In genomic region chr19:4759388-4760284, GRCh38 we compare ENCODE assay signal across 1 cellular context.
TF ChIP-seq lines count a peak whose summit lies in the region.

No MANE protein-coding gene starts in this region.

TF ChIP-seq in HEK293, 187 proteins besides CTCF, POLR2A, EP300 and RAD21 (continued from another document):
- TF ChIP-seq ZBTB6 (tag by site-specific recombination; IDR thresholded peaks at IDR 0.05) (no peak), KLF16 (tag by site-specific recombination; IDR thresholded peaks at IDR 0.05) (peak; percentile 70; the same call in 1 of the 2 replicates), ZNF510 (tag by site-specific recombination; IDR thresholded peaks at IDR 0.05; ENCODE audit: insufficient replicate concordance) (no peak), ZBTB8A (tag by site-specific recombination; IDR thresholded peaks at IDR 0.05) (0 out of 2 replicates have a peak, but pooled peaks have one; percentile 12), BCL11A (tag by site-specific recombination; IDR thresholded peaks at IDR 0.05; ENCODE audit: low read depth) (no peak), SCRT1 (tag by site-specific recombination; IDR thresholded peaks at IDR 0.05; ENCODE audit: borderline replicate concordance) (peak; percentile 99), ZNF561 (tag by site-specific recombination; IDR thresholded peaks at IDR 0.05; ENCODE audit: borderline replicate concordance) (0 out of 2 replicates have a peak, but pooled peaks have one; percentile 3), ZNF501 (tag by site-specific recombination; IDR thresholded peaks at IDR 0.05) (no peak), ZNF423 (tag by site-specific recombination; IDR thresholded peaks at IDR 0.05) (no peak), ZBTB17 (tag by site-specific recombination; IDR thresholded peaks at IDR 0.05) (no peak), ZNF624 (tag by site-specific recombination; IDR thresholded peaks at IDR 0.05) (no peak), ZNF830 (tag by site-specific recombination; IDR thresholded peaks at IDR 0.05; ENCODE audit: low read depth) (no peak), ZNF112 (tag by site-specific recombination; IDR thresholded peaks at IDR 0.05) (no peak), ZNF621 (tag by site-specific recombination; IDR thresholded peaks at IDR 0.05) (no peak), ZNF777 (tag by site-specific recombination; IDR thresholded peaks at IDR 0.05; ENCODE audit: borderline replicate concordance) (no peak)
- TF ChIP-seq, protein P1, sequence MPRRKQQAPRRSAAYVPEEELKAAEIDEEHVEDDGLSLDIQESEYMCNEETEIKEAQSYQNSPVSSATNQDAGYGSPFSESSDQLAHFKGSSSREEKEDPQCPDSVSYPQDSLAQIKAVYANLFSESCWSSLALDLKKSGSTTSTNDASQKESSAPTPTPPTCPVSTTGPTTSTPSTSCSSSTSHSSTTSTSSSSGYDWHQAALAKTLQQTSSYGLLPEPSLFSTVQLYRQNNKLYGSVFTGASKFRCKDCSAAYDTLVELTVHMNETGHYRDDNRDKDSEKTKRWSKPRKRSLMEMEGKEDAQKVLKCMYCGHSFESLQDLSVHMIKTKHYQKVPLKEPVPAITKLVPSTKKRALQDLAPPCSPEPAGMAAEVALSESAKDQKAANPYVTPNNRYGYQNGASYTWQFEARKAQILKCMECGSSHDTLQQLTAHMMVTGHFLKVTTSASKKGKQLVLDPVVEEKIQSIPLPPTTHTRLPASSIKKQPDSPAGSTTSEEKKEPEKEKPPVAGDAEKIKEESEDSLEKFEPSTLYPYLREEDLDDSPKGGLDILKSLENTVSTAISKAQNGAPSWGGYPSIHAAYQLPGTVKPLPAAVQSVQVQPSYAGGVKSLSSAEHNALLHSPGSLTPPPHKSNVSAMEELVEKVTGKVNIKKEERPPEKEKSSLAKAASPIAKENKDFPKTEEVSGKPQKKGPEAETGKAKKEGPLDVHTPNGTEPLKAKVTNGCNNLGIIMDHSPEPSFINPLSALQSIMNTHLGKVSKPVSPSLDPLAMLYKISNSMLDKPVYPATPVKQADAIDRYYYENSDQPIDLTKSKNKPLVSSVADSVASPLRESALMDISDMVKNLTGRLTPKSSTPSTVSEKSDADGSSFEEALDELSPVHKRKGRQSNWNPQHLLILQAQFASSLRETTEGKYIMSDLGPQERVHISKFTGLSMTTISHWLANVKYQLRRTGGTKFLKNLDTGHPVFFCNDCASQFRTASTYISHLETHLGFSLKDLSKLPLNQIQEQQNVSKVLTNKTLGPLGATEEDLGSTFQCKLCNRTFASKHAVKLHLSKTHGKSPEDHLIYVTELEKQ (tag by site-specific recombination; IDR thresholded peaks at IDR 0.05; ENCODE audit: borderline replicate concordance) = no peak
- TF ChIP-seq, protein P2, sequence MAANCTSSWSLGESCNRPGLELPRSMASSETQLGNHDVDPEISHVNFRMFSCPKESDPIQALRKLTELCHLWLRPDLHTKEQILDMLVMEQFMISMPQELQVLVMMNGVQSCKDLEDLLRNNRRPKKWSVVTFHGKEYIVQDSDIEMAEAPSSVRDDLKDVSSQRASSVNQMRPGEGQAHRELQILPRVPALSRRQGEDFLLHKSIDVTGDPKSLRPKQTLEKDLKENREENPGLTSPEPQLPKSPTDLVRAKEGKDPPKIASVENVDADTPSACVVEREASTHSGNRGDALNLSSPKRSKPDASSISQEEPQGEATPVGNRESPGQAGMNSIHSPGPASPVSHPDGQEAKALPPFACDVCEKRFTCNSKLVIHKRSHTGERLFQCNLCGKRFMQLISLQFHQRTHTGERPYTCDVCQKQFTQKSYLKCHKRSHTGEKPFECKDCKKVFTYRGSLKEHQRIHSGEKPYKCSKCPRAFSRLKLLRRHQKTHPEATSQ (tag by site-specific recombination; IDR thresholded peaks at IDR 0.05) = no peak
